In the genomic region with DNA sequence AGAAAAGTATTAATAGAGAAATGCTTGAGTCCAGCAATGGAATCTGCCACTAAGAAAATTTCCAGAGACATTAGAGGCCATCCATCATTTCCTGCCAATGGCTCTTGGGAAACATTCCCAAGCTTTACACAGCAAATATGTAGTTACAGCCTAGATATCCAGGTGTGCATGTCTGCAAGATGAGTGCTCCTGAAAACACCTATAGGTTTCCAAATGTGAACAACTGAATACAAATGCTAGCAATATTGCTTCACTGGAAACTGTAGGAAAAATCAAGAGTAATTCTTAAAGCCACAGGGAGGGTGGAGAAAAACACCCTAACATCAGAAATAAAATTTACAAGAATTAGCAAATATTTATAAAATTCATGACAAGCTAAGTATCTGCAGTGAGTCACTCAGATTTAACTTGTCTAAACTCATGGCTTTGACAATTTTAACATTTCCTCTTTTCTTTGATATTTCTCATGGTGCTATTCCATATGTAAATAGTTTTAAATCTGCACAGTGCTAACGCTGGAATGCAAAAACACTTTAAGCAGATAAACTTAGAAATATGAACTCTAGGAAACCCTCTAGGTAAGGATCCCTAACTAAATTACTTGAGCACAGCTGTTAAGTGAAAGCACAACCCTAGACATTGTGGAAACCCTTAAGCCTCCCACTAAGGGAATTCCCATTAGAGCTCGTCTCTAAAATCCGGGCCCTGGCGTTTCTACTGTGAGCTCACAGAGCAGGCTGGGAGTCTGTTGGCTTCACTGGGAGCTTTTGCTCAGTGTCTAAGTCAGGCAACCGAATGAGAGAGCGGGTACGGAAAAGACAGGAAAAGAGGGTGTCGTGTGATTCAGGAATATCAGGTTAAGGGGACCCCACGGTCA, we compare ENCODE assay signal across 16 cellular contexts.
"Had no signal": no experiment of that assay in that cellular context is flagged by ENCODE, and none has a peak within 500 bp of the region (broad histone marks: within the 10 kb centered on the region; RNA-seq: fewer than 3 reads in every experiment).

No MANE protein-coding gene starts in this region.

- H3K4me1 Mint-ChIP-seq: activated CD4-positive, alpha-beta T cell treated with anti-CD3 and anti-CD28 coated beads for 36 hours; activated T-helper 17 cell treated with anti-CD3 and anti-CD28 coated beads, Interleukin-2, amount 50 U/mL, for 72 hours; stimulated activated memory B cell treated with anti-CD40 and anti-IgM and Interleukin-4, amounts not matched to agents 10 μg/mL and 1 μg/mL and 100 μg/mL, for 72 hours had no signal

- H3K27me3 Mint-ChIP-seq: activated CD4-positive, alpha-beta T cell treated with anti-CD3 and anti-CD28 coated beads for 36 hours; activated T-helper 17 cell treated with anti-CD3 and anti-CD28 coated beads, Interleukin-2, amount 50 U/mL, for 72 hours; brain; stimulated activated memory B cell treated with anti-CD40 and anti-IgM and Interleukin-4, amounts not matched to agents 10 μg/mL and 1 μg/mL and 100 μg/mL, for 72 hours had no signal

- H3K9me3 Mint-ChIP-seq: activated naive CD4-positive, alpha-beta T cell treated with anti-CD3 and anti-CD28 coated beads, Interleukin-2, amount 10 ng/mL, durations not matched to agents 7 days and 5 days; activated T-helper 17 cell treated with anti-CD3 and anti-CD28 coated beads, Interleukin-2, amount 50 U/mL, for 72 hours; brain; stimulated activated memory B cell treated with anti-CD40 and anti-IgM and Interleukin-4, amounts not matched to agents 10 μg/mL and 1 μg/mL and 100 μg/mL, for 72 hours had no signal

- DNase-seq: activated CD4-positive, alpha-beta T cell treated with anti-CD3 and anti-CD28 coated beads for 36 hours; activated naive CD4-positive, alpha-beta T cell treated with anti-CD3 and anti-CD28 coated beads, Interleukin-2, amount 10 ng/mL, durations not matched to agents 7 days and 5 days; activated T-cell treated with anti-CD3 and anti-CD28 coated beads for 4 hours; cerebellar nuclear complex; esophagus squamous epithelium; kidney glomerular epithelial cell; stimulated activated CD4-positive, alpha-beta T cell treated with anti-CD3 and anti-CD28 coated beads, Interleukin-1b, Interleukin-23, amount 100 ng/mL, for 48 hours; T1000; WERI-Rb-1 had no signal

- H3K4me1 ChIP-seq: right atrium auricular region, tibial nerve had no signal

- H3K27ac Mint-ChIP-seq: activated CD4-positive, alpha-beta T cell treated with anti-CD3 and anti-CD28 coated beads for 36 hours; activated naive CD4-positive, alpha-beta T cell treated with anti-CD3 and anti-CD28 coated beads, Interleukin-2, amount 10 ng/mL, durations not matched to agents 7 days and 5 days; activated T-helper 17 cell treated with anti-CD3 and anti-CD28 coated beads, Interleukin-2, amount 50 U/mL, for 72 hours; stimulated activated memory B cell treated with anti-CD40 and anti-IgM and Interleukin-4, amounts not matched to agents 10 μg/mL and 1 μg/mL and 100 μg/mL, for 72 hours had no signal

- H3K9me3 ChIP-seq: esophagus squamous epithelium, neutrophil, right atrium auricular region, tibial nerve had no signal

- H3K4me3 Mint-ChIP-seq: activated CD4-positive, alpha-beta T cell treated with anti-CD3 and anti-CD28 coated beads for 36 hours; activated naive CD4-positive, alpha-beta T cell treated with anti-CD3 and anti-CD28 coated beads, Interleukin-2, amount 10 ng/mL, durations not matched to agents 7 days and 5 days; activated T-helper 17 cell treated with anti-CD3 and anti-CD28 coated beads, Interleukin-2, amount 50 U/mL, for 72 hours; brain; stimulated activated memory B cell treated with anti-CD40 and anti-IgM and Interleukin-4, amounts not matched to agents 10 μg/mL and 1 μg/mL and 100 μg/mL, for 72 hours had no signal

- H3K4me3 ChIP-seq: right atrium auricular region, tibial nerve had no signal

- H3K36me3 ChIP-seq: esophagus squamous epithelium, neutrophil, right atrium auricular region, tibial nerve, WERI-Rb-1 had no signal

- FAIRE-seq: frontal cortex had no signal

- ATAC-seq: activated CD4-positive, alpha-beta T cell treated with anti-CD3 and anti-CD28 coated beads for 36 hours; stimulated activated memory B cell treated with anti-CD40 and anti-IgM and Interleukin-4, amounts not matched to agents 10 μg/mL and 1 μg/mL and 100 μg/mL, for 72 hours had no signal

- H3K27me3 ChIP-seq: esophagus squamous epithelium, neutrophil, right atrium auricular region, tibial nerve had no signal

- H3K27ac ChIP-seq: esophagus squamous epithelium, neutrophil, right atrium auricular region, tibial nerve, WERI-Rb-1 had no signal

- H3K36me3 Mint-ChIP-seq: activated naive CD4-positive, alpha-beta T cell treated with anti-CD3 and anti-CD28 coated beads, Interleukin-2, amount 10 ng/mL, durations not matched to agents 7 days and 5 days; brain; stimulated activated memory B cell treated with anti-CD40 and anti-IgM and Interleukin-4, amounts not matched to agents 10 μg/mL and 1 μg/mL and 100 μg/mL, for 72 hours had no signal
